In the genomic region with DNA sequence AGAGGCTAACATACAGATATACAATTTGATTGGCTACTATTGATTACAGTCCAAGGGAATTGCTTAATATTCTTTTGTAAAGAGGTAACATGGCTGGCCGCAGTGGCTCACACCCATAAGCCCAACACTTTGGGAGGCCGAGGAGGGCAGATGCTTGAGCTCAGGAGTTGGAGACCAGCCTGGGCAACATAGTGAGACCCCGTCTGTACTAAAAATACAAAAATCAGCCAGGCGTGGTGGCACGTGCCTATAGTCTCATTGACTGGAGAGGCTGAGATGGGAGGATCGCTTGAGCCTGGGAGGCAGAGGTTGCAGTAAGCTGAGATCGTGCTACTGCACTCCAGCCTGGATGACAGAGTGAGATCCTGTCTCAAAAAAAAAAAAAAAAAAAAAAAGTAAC, we compare ENCODE assay signal across 12 cellular contexts. TPM values are rescaled to one million over a fixed set of nuclear protein-coding genes. Genes with fewer than 3 reads are reported as not detected.
A peak's percentile ranks its signal among the peaks of the same experiment; 100 is the strongest.
DNase-seq lines count a peak whose midpoint lies in the region; ATAC-seq, FAIRE-seq and TF ChIP-seq lines count a peak whose summit lies in the region.
"Not testable (repeated sequence)": the region's sequence is repeated elsewhere in the genome, so short reads cannot be mapped to it uniquely, and the experiment has no call there.
"Had no signal": no experiment of that assay in that cellular context is flagged by ENCODE, and none has a peak within 500 bp of the region (broad histone marks: within the 10 kb centered on the region; RNA-seq: fewer than 3 reads in every experiment).

No MANE protein-coding gene starts in this region.

- intact Hi-C loops in activated naive CD4-positive, alpha-beta T cell treated with anti-CD3 and anti-CD28 coated beads for 36 hours (cut with micrococcal nuclease); kidney (cut with DNase I); natural killer cell (cut with micrococcal nuclease): not testable (repeated sequence)

- not testable (repeated sequence) for TF ChIP-seq CTCF in chondrocyte (IDR thresholded peaks at IDR 0.05); kidney (IDR thresholded peaks at IDR 0.05; ENCODE audit: borderline replicate concordance, extremely low read depth, insufficient read depth); natural killer cell (IDR thresholded peaks at IDR 0.05)

- not testable (repeated sequence) for H3K9me3 Mint-ChIP-seq in activated naive CD4-positive, alpha-beta T cell treated with anti-CD3 and anti-CD28 coated beads for 36 hours; chondrocyte (ENCODE audit: low read depth); natural killer cell; stimulated activated memory B cell treated with anti-CD40 and anti-IgM and Interleukin-4, amounts not matched to agents 10 μg/mL and 1 μg/mL and 100 μg/mL, for 72 hours

- H3K36me3 ChIP-seq in kidney (ENCODE audit: control insufficient read depth in 1 of 2, insufficient read depth in 2 of 2, low read length in 2 of 2), result not testable (repeated sequence)

- H3K27ac Mint-ChIP-seq in T-helper 17 cell, result peak overlapping the region; percentile 97
- not testable (repeated sequence) for H3K27ac Mint-ChIP-seq in activated naive CD4-positive, alpha-beta T cell treated with anti-CD3 and anti-CD28 coated beads for 36 hours
- peak overlapping the region; percentile 96 for H3K27ac Mint-ChIP-seq in chondrocyte (ENCODE audit: unreplicated experiment)
- peak overlapping the region; percentile 92 to 96 for H3K27ac Mint-ChIP-seq in natural killer cell
- peak overlapping the region; percentile 71 for H3K27ac Mint-ChIP-seq in stimulated activated memory B cell treated with anti-CD40 and anti-IgM and Interleukin-4, amounts not matched to agents 10 μg/mL and 1 μg/mL and 100 μg/mL, for 72 hours

- CTCF ChIA-PET in activated naive CD4-positive, alpha-beta T cell treated with anti-CD3 and anti-CD28 coated beads for 36 hours (lab: Charles Lee), result interaction anchor here (1.0 kb wide), 1 partner anchor 18 kb away, joined by 3 read pairs; no protein-coding TSS in a partner anchor

- H3K27me3 Mint-ChIP-seq in T-helper 17 cell; activated naive CD4-positive, alpha-beta T cell treated with anti-CD3 and anti-CD28 coated beads for 36 hours (ENCODE audit: low read depth); chondrocyte (ENCODE audit: low read depth); natural killer cell (ENCODE audit: low read depth in 2 of 2); stimulated activated memory B cell treated with anti-CD40 and anti-IgM and Interleukin-4, amounts not matched to agents 10 μg/mL and 1 μg/mL and 100 μg/mL, for 72 hours: not testable (repeated sequence)

- not testable (repeated sequence) for H3K9ac ChIP-seq in kidney (ENCODE audit: low read length in 2 of 2)

- not testable (repeated sequence) for ATAC-seq in T-helper 17 cell; natural killer cell; stimulated activated memory B cell treated with anti-CD40 and anti-IgM and Interleukin-4, amounts not matched to agents 10 μg/mL and 1 μg/mL and 100 μg/mL, for 72 hours

- peak overlapping the region; percentile 40 to 95 for H3K27ac ChIP-seq in kidney (ENCODE audit: low read depth in 2 of 2, low read length in 2 of 2)

- peak overlapping the region; percentile 88 for H3K4me3 Mint-ChIP-seq in T-helper 17 cell
- peak overlapping the region; percentile 51 for H3K4me3 Mint-ChIP-seq in activated naive CD4-positive, alpha-beta T cell treated with anti-CD3 and anti-CD28 coated beads for 36 hours
- H3K4me3 Mint-ChIP-seq in chondrocyte (ENCODE audit: unreplicated experiment), result not testable (repeated sequence)
- H3K4me3 Mint-ChIP-seq in natural killer cell, result peak overlapping the region; percentile 90
- peak overlapping the region; percentile 74 for H3K4me3 Mint-ChIP-seq in stimulated activated memory B cell treated with anti-CD40 and anti-IgM and Interleukin-4, amounts not matched to agents 10 μg/mL and 1 μg/mL and 100 μg/mL, for 72 hours

- H3K36me3 Mint-ChIP-seq in T-helper 17 cell (ENCODE audit: low read depth); activated naive CD4-positive, alpha-beta T cell treated with anti-CD3 and anti-CD28 coated beads for 36 hours (ENCODE audit: low read depth); chondrocyte (ENCODE audit: low read depth); natural killer cell; stimulated activated memory B cell treated with anti-CD40 and anti-IgM and Interleukin-4, amounts not matched to agents 10 μg/mL and 1 μg/mL and 100 μg/mL, for 72 hours: not testable (repeated sequence)

- H3K4me3 ChIP-seq in kidney (ENCODE audit: low read length in 2 of 2), result not testable (repeated sequence)

- H3K4me1 ChIP-seq in kidney (ENCODE audit: control insufficient read depth in 1 of 2, insufficient read depth in 1 of 2, low read depth in 1 of 2, low read length in 2 of 2), result peaks cover 48 to 52% of the 10 kb centered on the region in 2 donors

- FAIRE-seq in kidney (lab: Jason Lieb, UNC), result not testable (repeated sequence)

- peak; percentile 3 for DNase-seq in EL
- not testable (repeated sequence) for DNase-seq in T-helper 17 cell; activated naive CD4-positive, alpha-beta T cell treated with anti-CD3 and anti-CD28 coated beads for 36 hours; chondrocyte (ENCODE audit: low spot score); kidney; natural killer cell

- H3K9me3 ChIP-seq in T-helper 17 cell (ENCODE audit: control insufficient read depth, low read length, poor library complexity, severe bottlenecking); kidney (ENCODE audit: control insufficient read depth in 1 of 2, low read length in 2 of 2): not testable (repeated sequence)

- peaks cover 63% of the 10 kb centered on the region for H3K4me1 Mint-ChIP-seq in T-helper 17 cell
- peaks cover 67% of the 10 kb centered on the region for H3K4me1 Mint-ChIP-seq in activated naive CD4-positive, alpha-beta T cell treated with anti-CD3 and anti-CD28 coated beads for 36 hours (ENCODE audit: low read depth)
- H3K4me1 Mint-ChIP-seq in chondrocyte (ENCODE audit: low read depth), result peaks cover 54% of the 10 kb centered on the region
- peaks cover 63 to 68% of the 10 kb centered on the region in 2 donors for H3K4me1 Mint-ChIP-seq in natural killer cell
- H3K4me1 Mint-ChIP-seq in stimulated activated memory B cell treated with anti-CD40 and anti-IgM and Interleukin-4, amounts not matched to agents 10 μg/mL and 1 μg/mL and 100 μg/mL, for 72 hours, result peaks cover 63% of the 10 kb centered on the region

RNA-seq across cellular contexts. Expression of gene IFIT3, which starts 3.7 kb away (rescaled TPM):
- total RNA-seq in T-helper 17 cell, result 10 to 100 TPM in 1 of 2 donors, 1 to 10 TPM in 1; 5.4 to 10.3 TPM
- total RNA-seq in activated naive CD4-positive, alpha-beta T cell treated with anti-CD3 and anti-CD28 coated beads for 36 hours, result 10 to 100 TPM; 13.9 to 14.4 TPM
- 6.0 to 7.4 TPM (median 6.9 TPM) in 3 replicates for total RNA-seq in chondrocyte
- total RNA-seq in kidney, result 20.1 TPM
- polyA plus RNA-seq in kidney (ENCODE audit: insufficient read depth, low read depth, low replicate concordance), result 14.7 TPM
- 10 to 100 TPM; 12.0 to 31.7 (median 12.2) TPM for total RNA-seq in natural killer cell

RNA-seq across cellular contexts. Expression of gene IFIT2, which starts 29.6 kb away (rescaled TPM):
- total RNA-seq in T-helper 17 cell (10 to 100 TPM; 17.6 to 19.5 TPM), chondrocyte (3.0 to 3.8 TPM (median 3.3 TPM) in 3 replicates), kidney (12.2 TPM), natural killer cell (100 to 1,000 TPM in 1 of 3 donors, 10 to 100 TPM in 2; 21.8 to 103 (median 34.9) TPM)
- total RNA-seq in activated naive CD4-positive, alpha-beta T cell treated with anti-CD3 and anti-CD28 coated beads for 36 hours, result 10 to 100 TPM; 35.7 to 39.4 TPM
- 6.9 TPM for polyA plus RNA-seq in kidney (ENCODE audit: insufficient read depth, low read depth, low replicate concordance)

RNA-seq across cellular contexts. Expression of gene IFIT1B, which starts 46.4 kb away (rescaled TPM):
- total RNA-seq in T-helper 17 cell (not detected), chondrocyte (not detected in 3 replicates), kidney (not detected), natural killer cell (not detected)
- not detected for total RNA-seq in activated naive CD4-positive, alpha-beta T cell treated with anti-CD3 and anti-CD28 coated beads for 36 hours
- not detected for polyA plus RNA-seq in kidney (ENCODE audit: insufficient read depth, low read depth, low replicate concordance)
- total RNA-seq: Caco-2, endothelial cell of umbilical vein, mammary epithelial cell, pulmonary artery endothelial cell had no signal
- polyA plus RNA-seq: endothelial cell of umbilical vein, mammary epithelial cell, neural cell had no signal
